1 cellular context compared by ENCODE assay signal in genomic region chr1:200982071-200982945, GRCh38.
TF ChIP-seq lines count a peak whose summit lies in the region.

No MANE protein-coding gene starts in this region.

TF ChIP-seq in GM12891, 5 proteins besides CTCF, POLR2A, EP300 and RAD21:
- TF ChIP-seq PAX5 (IDR thresholded peaks at IDR 0.05; ENCODE audit: insufficient read depth, low read length, severe bottlenecking) = no peak
- no peak for TF ChIP-seq POU2F2 (IDR thresholded peaks at IDR 0.05; ENCODE audit: low read depth, low read length)
- TF ChIP-seq SPI1 (IDR thresholded peaks at IDR 0.05; ENCODE audit: low read depth, low read length) = no peak
- no peak for TF ChIP-seq TAF1 (IDR thresholded peaks at IDR 0.05; ENCODE audit: low read depth, low read length)
- TF ChIP-seq POLR2AphosphoS5 (IDR thresholded peaks at IDR 0.05; ENCODE audit: low read depth, low read length) = no peak
